Comparison of ENCODE assay signal across 7 cellular contexts in genomic region chr13:108961542-108962125, GRCh38.
DNase-seq lines count a peak whose midpoint lies in the region; ATAC-seq and TF ChIP-seq lines count a peak whose summit lies in the region.

No MANE protein-coding gene starts in this region.

- no peak overlapping the region for H3K4me3 Mint-ChIP-seq in stimulated activated naive B cell treated with anti-CD40 and anti-IgM and Interleukin-4, amounts not matched to agents 10 μg/mL and 1 μg/mL and 100 μg/mL, for 72 hours

- in situ Hi-C loops in astrocyte of the spinal cord (cut with HindIII; ENCODE audit: low sequenced_read_pairs): no loop called here

- H3K4me1 Mint-ChIP-seq in stimulated activated naive B cell treated with anti-CD40 and anti-IgM and Interleukin-4, amounts not matched to agents 10 μg/mL and 1 μg/mL and 100 μg/mL, for 72 hours: peaks cover 2 to 5% of the 10 kb centered on the region in 2 donors

- DNase-seq in ELR (ENCODE audit: low read depth): peak; percentile 68
- peak; percentile 57 for DNase-seq in NCI-H460 (ENCODE audit: extremely low read depth, low read depth)
- DNase-seq in astrocyte of the spinal cord (ENCODE audit: low read depth, low spot score): peak; percentile 59
- peak; percentile 59 for DNase-seq in iPS-NIHi11 (ENCODE audit: low spot score)
- DNase-seq in stimulated activated naive B cell treated with anti-CD40 and anti-IgM and Interleukin-4, amounts not matched to agents 10 μg/mL and 1 μg/mL and 100 μg/mL, for 72 hours: peak; percentile 10

- H3K36me3 Mint-ChIP-seq in stimulated activated naive B cell treated with anti-CD40 and anti-IgM and Interleukin-4, amounts not matched to agents 10 μg/mL and 1 μg/mL and 100 μg/mL, for 72 hours: no peaks in the 10 kb centered on the region

- peak; percentile 63 for TF ChIP-seq CTCF in astrocyte of the spinal cord (IDR thresholded peaks at IDR 0.05; ENCODE audit: low read depth, low read length)

- H3K4me3 ChIP-seq in astrocyte of the spinal cord (ENCODE audit: low read depth, low read length): no peak overlapping the region

- peak; percentile 89 for ATAC-seq in GM19455 (IDR thresholded peaks at IDR 0.05; ENCODE audit: unreplicated experiment)
- ATAC-seq in HG03354 (IDR thresholded peaks at IDR 0.05; ENCODE audit: poor library complexity, severe bottlenecking, unreplicated experiment): peak; percentile 94
- ATAC-seq in stimulated activated naive B cell treated with anti-CD40 and anti-IgM and Interleukin-4, amounts not matched to agents 10 μg/mL and 1 μg/mL and 100 μg/mL, for 72 hours (replicated peaks): peak; percentile 84 to 92

- peaks cover 2 to 15% of the 10 kb centered on the region in 2 donors for H3K27me3 Mint-ChIP-seq in stimulated activated naive B cell treated with anti-CD40 and anti-IgM and Interleukin-4, amounts not matched to agents 10 μg/mL and 1 μg/mL and 100 μg/mL, for 72 hours

- H3K9me3 Mint-ChIP-seq in stimulated activated naive B cell treated with anti-CD40 and anti-IgM and Interleukin-4, amounts not matched to agents 10 μg/mL and 1 μg/mL and 100 μg/mL, for 72 hours: no peaks in the 10 kb centered on the region

- no peak overlapping the region for H3K27ac Mint-ChIP-seq in stimulated activated naive B cell treated with anti-CD40 and anti-IgM and Interleukin-4, amounts not matched to agents 10 μg/mL and 1 μg/mL and 100 μg/mL, for 72 hours

Comparison
In these comparisons a context has a peak if more than half of its experiments do, and no peak if none do; other contexts are left out.
1. DNase-seq: peak in every context shown above with its lines; median percentile 68 in ELR; 59 in astrocyte of the spinal cord; 59 in iPS-NIHi11; 57 in NCI-H460; 10 in stimulated activated naive B cell treated with anti-CD40 and anti-IgM and Interleukin-4, amounts not matched to agents 10 μg/mL and 1 μg/mL and 100 μg/mL, for 72 hours.